Comparison of ENCODE assay signal across 8 cellular contexts in genomic region chr9:127770905-127771569, GRCh38. TPM values are rescaled to one million over a fixed set of nuclear protein-coding genes. Genes with fewer than 3 reads are reported as not detected.
DNase-seq lines count a peak whose midpoint lies in the region; ATAC-seq and TF ChIP-seq lines count a peak whose summit lies in the region.

No MANE protein-coding gene starts in this region.

- peak overlapping the region; percentile 92 to 99 (median 98) for H3K27ac Mint-ChIP-seq in CD4-positive, alpha-beta memory T cell

- H3K4me1 Mint-ChIP-seq in CD4-positive, alpha-beta memory T cell = peaks cover 41 to 78% (median 61%) of the 10 kb centered on the region in 4 donors

- H3K27ac ChIP-seq in CD4-positive, alpha-beta memory T cell (ENCODE audit: low read depth, low read length) = peak overlapping the region; percentile 97
- H3K27ac ChIP-seq in HL-60 (replicated peaks) = no peak overlapping the region; the same call in 1 of the 2 replicates
- peak overlapping the region; percentile 93 for H3K27ac ChIP-seq in effector memory CD4-positive, alpha-beta T cell (ENCODE audit: insufficient read depth, low read length, poor library complexity, severe bottlenecking)

- CTCF ChIA-PET in CD4-positive, alpha-beta memory T cell (lab: Charles Lee; ENCODE audit: partially characterized antibody) = interaction anchor here (0.5 to 10.6 kb wide), 10 partner anchors 8 to 152 kb away, joined by 3 to 128 read pairs (median 6); partner anchors contain the start of genes CDK9 and TOR2A

- peak overlapping the region; percentile 50 to 78 for H3K4me3 ChIP-seq in CD4-positive, alpha-beta memory T cell (ENCODE audit: low read length in 2 of 2)
- H3K4me3 ChIP-seq in HL-60 (replicated peaks; ENCODE audit: insufficient read depth, low read length) = peak overlapping the region; percentile 54
- H3K4me3 ChIP-seq in effector memory CD4-positive, alpha-beta T cell (ENCODE audit: insufficient read depth, low read depth, low read length, poor library complexity, severe bottlenecking) = peak overlapping the region; percentile 55

- H3K4me1 ChIP-seq in CD4-positive, alpha-beta memory T cell (ENCODE audit: insufficient read depth, low read length) = peaks cover 91% of the 10 kb centered on the region
- peaks cover 54% of the 10 kb centered on the region for H3K4me1 ChIP-seq in effector memory CD4-positive, alpha-beta T cell (ENCODE audit: control insufficient read depth, insufficient read depth, low read length, poor library complexity, severe bottlenecking)

- ATAC-seq in GM19463 (IDR thresholded peaks at IDR 0.05; ENCODE audit: unreplicated experiment) = peak; percentile 88

- intact Hi-C loops in CD4-positive, alpha-beta memory T cell (cut with micrococcal nuclease) = loop anchor here (1.0 kb wide), 3 partner anchors 14 to 36 kb away; partner anchors contain the start of genes FPGS and TOR2A

- H3K4me3 Mint-ChIP-seq in CD4-positive, alpha-beta memory T cell = peak overlapping the region; percentile 78 to 92 (median 88)

- peaks cover 22% of the 10 kb centered on the region for H3K36me3 ChIP-seq in CD4-positive, alpha-beta memory T cell (ENCODE audit: insufficient read depth, low read length)
- peaks cover 27% of the 10 kb centered on the region for H3K36me3 ChIP-seq in effector memory CD4-positive, alpha-beta T cell (ENCODE audit: control insufficient read depth, insufficient read depth, low read length)

- TF ChIP-seq CTCF in HL-60 (IDR thresholded peaks at IDR 0.05; ENCODE audit: insufficient read depth, low read length) = no peak

- no peaks in the 10 kb centered on the region for H3K9me3 ChIP-seq in CD4-positive, alpha-beta memory T cell (ENCODE audit: control insufficient read depth in 1 of 2, low read length in 2 of 2)
- H3K9me3 ChIP-seq in effector memory CD4-positive, alpha-beta T cell (ENCODE audit: control insufficient read depth, low read length) = no peaks in the 10 kb centered on the region

- POLR2A ChIA-PET in CD4-positive, alpha-beta memory T cell (lab: Charles Lee; ENCODE audit: partially characterized antibody) = interaction anchor here (0.6 to 15.3 kb wide), 22 partner anchors 9 to 299 kb away, joined by 3 to 377 read pairs (median 5); partner anchors contain the start of genes CDK9, PTRH1, SH2D3C and SLC25A25

- H3K27me3 ChIP-seq in CD4-positive, alpha-beta memory T cell (ENCODE audit: insufficient read depth, low read length) = no peaks in the 10 kb centered on the region
- no peaks in the 10 kb centered on the region for H3K27me3 ChIP-seq in HL-60 (ENCODE audit: insufficient read depth, poor library complexity, severe bottlenecking)
- H3K27me3 ChIP-seq in effector memory CD4-positive, alpha-beta T cell (replicated peaks; ENCODE audit: control insufficient read depth, insufficient read depth, low read length, poor library complexity, severe bottlenecking) = no peaks in the 10 kb centered on the region

- no peaks in the 10 kb centered on the region for H3K9me3 Mint-ChIP-seq in CD4-positive, alpha-beta memory T cell

- no peaks in the 10 kb centered on the region for H3K27me3 Mint-ChIP-seq in CD4-positive, alpha-beta memory T cell

- peak; percentile 92 to 96 (median 95) for DNase-seq in CD4-positive, alpha-beta memory T cell
- peak; percentile 97 to 98 for DNase-seq in HL-60 (ENCODE audit: low read depth in 1 of 2, low spot score in 1 of 2)
- DNase-seq in NCI-H82 treated with DMSO at 0.1 percent for 48 hours (lab: John Stamatoyannopoulos, UW; ENCODE audit: unreplicated experiment) = peak; percentile 95
- DNase-seq in activated CD8-positive, alpha-beta memory T cell treated with anti-CD3 and anti-CD28 coated beads for 24 hours = peak; percentile 99
- peak; percentile 87 to 91 (median 90) for DNase-seq in effector memory CD4-positive, alpha-beta T cell
- peak; percentile 92 for DNase-seq in medulla oblongata (ENCODE audit: extremely low spot score)
- DNase-seq in stimulated activated CD4-positive, alpha-beta T cell treated with anti-CD3 and anti-CD28 coated beads, TNF-alpha, amount 100 ng/mL, for 4 hours (ENCODE audit: low read depth in 3 of 3) = peak; percentile 95

- peaks cover 10 to 51% of the 10 kb centered on the region in 2 donors for H3K36me3 Mint-ChIP-seq in CD4-positive, alpha-beta memory T cell

RNA-seq across cellular contexts. Expression of gene SH2D3C, which starts 7.4 kb away (rescaled TPM):
- 10 to 100 TPM; 43.4 to 48.6 TPM for total RNA-seq in CD4-positive, alpha-beta memory T cell
- 10 to 100 TPM in 1 of 2 donors, 1 to 10 TPM in 1; 8.7 to 51.5 TPM for polyA plus RNA-seq in CD4-positive, alpha-beta memory T cell

RNA-seq across cellular contexts. Expression of gene CDK9, which starts 14.8 kb away (rescaled TPM):
- total RNA-seq in CD4-positive, alpha-beta memory T cell = 100 to 1,000 TPM; 127 to 138 TPM
- polyA plus RNA-seq in CD4-positive, alpha-beta memory T cell = 10 to 100 TPM; 35.4 to 63.6 TPM

RNA-seq across cellular contexts. Expression of gene FPGS, which starts 31.6 kb away (rescaled TPM):
- total RNA-seq in CD4-positive, alpha-beta memory T cell = 100 to 1,000 TPM; 100 to 101 TPM
- 10 to 100 TPM; 49.4 to 54.6 TPM for polyA plus RNA-seq in CD4-positive, alpha-beta memory T cell

RNA-seq across cellular contexts. Expression of gene TOR2A, which starts 35.9 kb away (rescaled TPM):
- total RNA-seq in CD4-positive, alpha-beta memory T cell = 10 to 100 TPM; 14.3 to 18.4 TPM
- polyA plus RNA-seq in CD4-positive, alpha-beta memory T cell = 10 to 100 TPM; 23.2 to 27.1 TPM

RNA-seq across cellular contexts. Expression of gene TTC16, which starts 55.2 kb away (rescaled TPM):
- total RNA-seq in CD4-positive, alpha-beta memory T cell = 1 to 10 TPM; 2.5 to 2.6 TPM
- polyA plus RNA-seq in CD4-positive, alpha-beta memory T cell = 1 to 10 TPM in 1 of 2 donors, under 1 TPM in 1; 0.09 to 1.8 TPM
